In the genomic region with DNA sequence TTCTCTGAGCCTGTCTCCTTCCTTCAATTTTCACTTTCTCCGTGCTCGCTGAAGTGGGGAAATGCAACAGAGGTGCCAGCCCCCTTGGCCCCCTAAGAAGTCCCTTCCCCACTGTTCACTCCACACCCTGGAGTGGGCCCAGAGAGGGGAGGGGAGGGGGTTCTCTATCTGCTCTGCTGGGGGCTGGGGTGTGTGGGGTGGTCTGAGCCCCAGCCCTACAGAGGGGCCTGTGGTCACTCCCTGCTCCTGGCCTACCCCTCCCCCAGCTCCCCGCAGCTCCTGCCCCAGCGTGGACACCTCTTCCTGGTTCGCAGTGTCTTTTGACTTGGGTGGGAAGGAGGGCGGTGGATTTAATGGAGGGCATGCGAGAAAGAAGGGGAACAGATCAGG, we compare ENCODE assay signal across 6 cellular contexts. TPM values are rescaled to one million over a fixed set of nuclear protein-coding genes. Genes with fewer than 3 reads are reported as not detected.
DNase-seq lines count a peak whose midpoint lies in the region; ATAC-seq and TF ChIP-seq lines count a peak whose summit lies in the region.

No MANE protein-coding gene starts in this region.

- no peaks in the 10 kb centered on the region for H3K9me3 ChIP-seq in left lung

- TF ChIP-seq POLR2A in erythroblast (IDR thresholded peaks at IDR 0.05; ENCODE audit: low read length), result no peak

- no peak overlapping the region for H3K27ac Mint-ChIP-seq in activated B cell treated with CpG ODN at 0.5 μM for 24 hours

- H3K4me3 ChIP-seq in ACC112 (ENCODE audit: low read depth, low read length), result peak overlapping the region; percentile 88
- peak overlapping the region; percentile 54 to 90 for H3K4me3 ChIP-seq in left lung

- ATAC-seq in activated B cell treated with CpG ODN at 0.5 μM for 24 hours (ENCODE audit: low read depth), result no peak
- no peak for ATAC-seq in left lung
- no peak for ATAC-seq in GM21515 (IDR thresholded peaks at IDR 0.05; ENCODE audit: unreplicated experiment)
- no peak for ATAC-seq in HG03139 (IDR thresholded peaks at IDR 0.05; ENCODE audit: unreplicated experiment)

- peaks cover 42% of the 10 kb centered on the region for H3K79me2 ChIP-seq in ACC112 (ENCODE audit: control insufficient read depth, insufficient read depth, low read length, unreplicated experiment)

- peak overlapping the region; percentile 42 for H2AFZ ChIP-seq in ACC112 (ENCODE audit: low read length, unreplicated experiment)

- H3K36me3 ChIP-seq in ACC112 (ENCODE audit: insufficient read depth, low read length) (peaks cover 5% of the 10 kb centered on the region), left lung (peaks cover 3 to 33% of the 10 kb centered on the region in 2 donors)

- peak overlapping the region; percentile 63 for H3K4me3 Mint-ChIP-seq in activated B cell treated with CpG ODN at 0.5 μM for 24 hours

- no peaks in the 10 kb centered on the region for H3K9me3 Mint-ChIP-seq in activated B cell treated with CpG ODN at 0.5 μM for 24 hours

- intact Hi-C loops in activated B cell treated with CpG ODN at 0.5 μM for 24 hours (cut with micrococcal nuclease) (no loop called here), left lung (cut with DNase I) (no loop called here)

- H3K27me3 ChIP-seq in ACC112 (ENCODE audit: insufficient read depth, low read length) (no peaks in the 10 kb centered on the region), left lung (no peaks in the 10 kb centered on the region)

- peaks cover 16% of the 10 kb centered on the region for H3K36me3 Mint-ChIP-seq in activated B cell treated with CpG ODN at 0.5 μM for 24 hours (ENCODE audit: low read depth)

- TF ChIP-seq CTCF in activated B cell treated with CpG ODN at 0.5 μM for 24 hours (IDR thresholded peaks at IDR 0.05), result no peak
- TF ChIP-seq CTCF in left lung (IDR thresholded peaks at IDR 0.05), result no peak

- H3K4me1 Mint-ChIP-seq in activated B cell treated with CpG ODN at 0.5 μM for 24 hours, result peaks cover 30% of the 10 kb centered on the region

- POLR2A ChIA-PET in activated B cell treated with CpG ODN at 0.5 μM for 24 hours (lab: Charles Lee), result interaction anchor here (4.5 kb wide), 1 partner anchor 14 kb away, joined by 54 read pairs; the partner anchor contains the start of genes MRPL43 and TWNK

- DNase-seq in activated B cell treated with CpG ODN at 0.5 μM for 24 hours (no peak), left lung (no peak), erythroblast (lab: John Stamatoyannopoulos, UW) (no peak)

- peak overlapping the region; percentile 83 for H3K27ac ChIP-seq in ACC112 (ENCODE audit: low read depth, low read length)
- peak overlapping the region; percentile 94 to 100 for H3K27ac ChIP-seq in left lung

- H3K27me3 Mint-ChIP-seq in activated B cell treated with CpG ODN at 0.5 μM for 24 hours, result no peaks in the 10 kb centered on the region

- H3K4me1 ChIP-seq in ACC112 (ENCODE audit: control insufficient read depth, insufficient read depth, low read length, unreplicated experiment), result peaks cover 26% of the 10 kb centered on the region
- H3K4me1 ChIP-seq in left lung, result peaks cover 28 to 52% of the 10 kb centered on the region in 2 donors

- CTCF ChIA-PET in activated B cell treated with CpG ODN at 0.5 μM for 24 hours (lab: Charles Lee), result interaction anchor here (3.3 kb wide), 1 partner anchor 14 kb away, joined by 11 read pairs; no protein-coding TSS in a partner anchor

RNA-seq across cellular contexts. Expression of gene LZTS2, which starts 1.0 kb away (rescaled TPM):
- total RNA-seq in activated B cell treated with CpG ODN at 0.5 μM for 24 hours (12.6 and 14.9 TPM in 2 replicates), left lung (10 to 100 TPM; 47.6 to 48.6 TPM)

RNA-seq across cellular contexts. Expression of gene TWNK, which starts 13.3 kb away (rescaled TPM):
- total RNA-seq in activated B cell treated with CpG ODN at 0.5 μM for 24 hours, result 19.2 and 20.5 TPM in 2 replicates
- total RNA-seq in left lung, result 1 to 10 TPM; 3.4 to 6.6 TPM

RNA-seq across cellular contexts. Expression of gene MRPL43, which starts 13.3 kb away (rescaled TPM):
- total RNA-seq in activated B cell treated with CpG ODN at 0.5 μM for 24 hours (44.2 and 46.3 TPM in 2 replicates), left lung (10 to 100 TPM; 55.0 to 67.9 TPM)

RNA-seq across cellular contexts. Expression of gene PDZD7, which starts 30.3 kb away (rescaled TPM):
- total RNA-seq in activated B cell treated with CpG ODN at 0.5 μM for 24 hours (0.11 TPM in 1 of 2 replicates, not detected in the other), left lung (under 1 TPM; 0.58 to 0.96 TPM)

RNA-seq across cellular contexts. Expression of gene SFXN3, which starts 30.4 kb away (rescaled TPM):
- 9.5 and 9.8 TPM in 2 replicates for total RNA-seq in activated B cell treated with CpG ODN at 0.5 μM for 24 hours
- 10 to 100 TPM; 67.2 to 79.0 TPM for total RNA-seq in left lung
